ENCODE assay signal across 1 cellular context in genomic region chr2:181805228-181806038, GRCh38.
A peak's percentile ranks its signal among the peaks of the same experiment; 100 is the strongest.
TF ChIP-seq lines count a peak whose summit lies in the region.

No MANE protein-coding gene starts in this region.

TF ChIP-seq in K562, 482 proteins besides CTCF, POLR2A, EP300 and RAD21 (continued from another document and continues in another):
- TF ChIP-seq ZNF639 (CRISPR knock-in tag; conservative IDR thresholded peaks at IDR 0.05 in 1 of 2, IDR thresholded peaks at IDR 0.05 in 1 of 2) (0 out of 4 replicates have a peak, but pooled peaks of 1 of the 2 experiments have one; percentile 17), ARID1B (IDR thresholded peaks at IDR 0.05) (peak; percentile 52), RAD51 (IDR thresholded peaks at IDR 0.05; ENCODE audit: borderline replicate concordance, low read depth) (no peak), RREB1 (CRISPR knock-in tag; IDR thresholded peaks at IDR 0.05) (no peak), POLR2H (tag; IDR thresholded peaks at IDR 0.05; ENCODE audit: low read depth) (0 out of 2 replicates have a peak, but pooled peaks have one; percentile 19), SREBF1 (IDR thresholded peaks at IDR 0.05; ENCODE audit: borderline replicate concordance, low read depth, low read length) (no peak), PCBP1 (IDR thresholded peaks at IDR 0.05; ENCODE audit: low read depth, low read length, poor library complexity, severe bottlenecking) (no peak), NR3C1 (CRISPR knock-in tag; IDR thresholded peaks at IDR 0.05) (no peak), MTF1 (CRISPR knock-in tag; IDR thresholded peaks at IDR 0.05; ENCODE audit: borderline replicate concordance) (no peak), HMBOX1 (IDR thresholded peaks at IDR 0.05) (peak; percentile 34; the same call in 1 of the 2 replicates), SMARCE1 (IDR thresholded peaks at IDR 0.05) (peak; percentile 68; the same call in 1 of the 2 replicates), TFE3 (CRISPR knock-in tag; IDR thresholded peaks at IDR 0.05) (no peak), NCOA4 (IDR thresholded peaks at IDR 0.05; ENCODE audit: partially characterized antibody) (no peak), SMARCA4 (IDR thresholded peaks at IDR 0.05) (peak; percentile 55; the same call in 1 of the 2 replicates), MBD2 (IDR thresholded peaks at IDR 0.05; ENCODE audit: borderline replicate concordance, low read depth) (no peak), ZNF609 (CRISPR knock-in tag; IDR thresholded peaks at IDR 0.05; ENCODE audit: borderline replicate concordance) (no peak), HDAC3 (IDR thresholded peaks at IDR 0.05; ENCODE audit: borderline replicate concordance, partially characterized antibody) (no peak), CEBPB (tag; IDR thresholded peaks at IDR 0.05) (0 out of 2 replicates have a peak, but pooled peaks have one; percentile 7), TEAD1 (CRISPR knock-in tag; IDR thresholded peaks at IDR 0.05) (peak in 1 of 2 experiments; percentile 24; a peak in 1 of 4 replicates), ZZZ3 (IDR thresholded peaks at IDR 0.05) (no peak), ZBTB49 (CRISPR knock-in tag; IDR thresholded peaks at IDR 0.05; ENCODE audit: borderline replicate concordance) (no peak), CXXC5 (CRISPR knock-in tag; IDR thresholded peaks at IDR 0.05) (peak; percentile 64; the same call in 1 of the 2 replicates), RNF219 (CRISPR knock-in tag; IDR thresholded peaks at IDR 0.05) (no peak), SLC30A9 (CRISPR knock-in tag; IDR thresholded peaks at IDR 0.05) (no peak), SP1 (CRISPR knock-in tag; IDR thresholded peaks at IDR 0.05) (no peak), POLR2G (IDR thresholded peaks at IDR 0.05; ENCODE audit: low read depth, low read length) (no peak), NR2C1 (IDR thresholded peaks at IDR 0.05) (no peak), NR2C1 (tag; IDR thresholded peaks at IDR 0.05) (no peak), ZSCAN29 (IDR thresholded peaks at IDR 0.05) (no peak), U2AF1 (optimal IDR thresholded peaks at IDR 0.05; ENCODE audit: low read depth, low read length) (no peak), CHAMP1 (IDR thresholded peaks at IDR 0.05) (no peak), ZNF23 (CRISPR knock-in tag; IDR thresholded peaks at IDR 0.05) (0 out of 2 replicates have a peak, but pooled peaks have one; percentile 38), ZFPM2 (CRISPR knock-in tag; IDR thresholded peaks at IDR 0.05) (no peak), SMARCC2 (IDR thresholded peaks at IDR 0.05; ENCODE audit: low read depth) (peak; percentile 65; the same call in 1 of the 2 replicates)
